ENCODE assay signal across 12 cellular contexts in genomic region chr2:162839419-162839818, GRCh38. TPM values are rescaled to one million over a fixed set of nuclear protein-coding genes. Genes with fewer than 3 reads are reported as not detected.
A peak's percentile ranks its signal among the peaks of the same experiment; 100 is the strongest.
DNase-seq lines count a peak whose midpoint lies in the region; ATAC-seq and TF ChIP-seq lines count a peak whose summit lies in the region.
"Had no signal": no experiment of that assay in that cellular context is flagged by ENCODE, and none has a peak within 500 bp of the region (broad histone marks: within the 10 kb centered on the region; RNA-seq: fewer than 3 reads in every experiment).

No MANE protein-coding gene starts in this region.

- peaks cover 2% of the 10 kb centered on the region for H3K9me3 Mint-ChIP-seq in activated naive CD8-positive, alpha-beta T cell treated with anti-CD3 and anti-CD28 coated beads for 36 hours

- H3K4me1 Mint-ChIP-seq in activated naive CD8-positive, alpha-beta T cell treated with anti-CD3 and anti-CD28 coated beads for 36 hours, result peaks cover 1% of the 10 kb centered on the region

- POLR2A ChIA-PET in HEK293 (lab: Yijun Ruan, JAX), result no interaction called here

- H3K27ac ChIP-seq in HEK293 (ENCODE audit: extremely low read depth, low read depth, low read length) (no peak overlapping the region), ectodermal cell (ENCODE audit: insufficient read depth, low read depth, low read length, poor library complexity, severe bottlenecking) (no peak overlapping the region), psoas muscle (no peak overlapping the region)
- H3K27ac ChIP-seq: epithelial cell of prostate had no signal

- CTCF ChIA-PET in HEK293 (lab: Yijun Ruan, JAX), result interaction anchor here (0.6 kb wide), 1 partner anchor 294 kb away, joined by 3 read pairs; no protein-coding TSS in a partner anchor

- no peak overlapping the region for H3K4me3 Mint-ChIP-seq in activated naive CD8-positive, alpha-beta T cell treated with anti-CD3 and anti-CD28 coated beads for 36 hours

- intact Hi-C loops in psoas muscle (cut with DNase I), result no loop called here

- 4 to 6% methylated on average over 19 of the region's 19 CpGs for WGBS in ectodermal cell, 2 experiments
- 1 to 3% (median 2%) methylated on average over 19 of the region's 19 CpGs for WGBS in psoas muscle, 3 donors

- H3K36me3 ChIP-seq in HEK293 (ENCODE audit: control insufficient read depth in 2 of 2, insufficient read depth in 1 of 2, low read length in 2 of 2) (no peaks in the 10 kb centered on the region), ectodermal cell (ENCODE audit: control insufficient read depth, insufficient read depth, low read length) (no peaks in the 10 kb centered on the region), psoas muscle (ENCODE audit: insufficient read depth in 1 of 2, low read depth in 1 of 2) (no peaks in the 10 kb centered on the region)

- peaks cover 47% of the 10 kb centered on the region for H3K27me3 ChIP-seq in ectodermal cell (ENCODE audit: control insufficient read depth, insufficient read depth, low read length, poor library complexity, severe bottlenecking)
- H3K27me3 ChIP-seq in psoas muscle (ENCODE audit: insufficient read depth in 3 of 3, low read length in 2 of 3), result peaks cover 0 to 27% (median 2%) of the 10 kb centered on the region in 3 donors

- ATAC-seq in psoas muscle (no peak), GM18868 (IDR thresholded peaks at IDR 0.05; ENCODE audit: unreplicated experiment) (no peak)

- H3K9me3 ChIP-seq in HEK293 (ENCODE audit: control insufficient read depth, insufficient read depth, low read depth, low read length) (no peaks in the 10 kb centered on the region), ectodermal cell (ENCODE audit: control insufficient read depth, low read length) (peaks cover 2% of the 10 kb centered on the region), psoas muscle (no peaks in the 10 kb centered on the region)

- H3K36me3 Mint-ChIP-seq in activated naive CD8-positive, alpha-beta T cell treated with anti-CD3 and anti-CD28 coated beads for 36 hours, result no peaks in the 10 kb centered on the region

- H3K4me3 ChIP-seq in HEK293 (ENCODE audit: low read depth, low read length) (no peak overlapping the region), ectodermal cell (ENCODE audit: insufficient read depth, low read depth, low read length) (peak overlapping the region; percentile 51), psoas muscle (peak overlapping the region; percentile 30)

- TF ChIP-seq CTCF in HEK293 (tag by site-specific recombination; IDR thresholded peaks at IDR 0.05), result no peak
- no peak for TF ChIP-seq CTCF in psoas muscle (IDR thresholded peaks at IDR 0.05)

- peak; percentile 33 for DNase-seq in NCI-H446 treated with DMSO at 0.1 percent for 48 hours (lab: John Stamatoyannopoulos, UW)
- no peak for DNase-seq in psoas muscle
- DNase-seq in AML-193 (lab: John Stamatoyannopoulos, UW), result no peak
- no peak for DNase-seq in activated naive CD8-positive, alpha-beta T cell treated with anti-CD3 and anti-CD28 coated beads for 36 hours
- DNase-seq in activated effector memory CD4-positive, alpha-beta T cell treated with Interleukin-2 at 50 U/mL for 16 hours, result no peak
- DNase-seq: NCI-H226, T1000 had no signal

- peaks cover 33% of the 10 kb centered on the region for H3K27me3 Mint-ChIP-seq in activated naive CD8-positive, alpha-beta T cell treated with anti-CD3 and anti-CD28 coated beads for 36 hours

- H3K27ac Mint-ChIP-seq in activated naive CD8-positive, alpha-beta T cell treated with anti-CD3 and anti-CD28 coated beads for 36 hours, result no peak overlapping the region

- no peaks in the 10 kb centered on the region for H3K4me1 ChIP-seq in HEK293 (ENCODE audit: control insufficient read depth, insufficient read depth, low read length)
- H3K4me1 ChIP-seq in ectodermal cell (ENCODE audit: control insufficient read depth, insufficient read depth, low read length), result peaks cover 12% of the 10 kb centered on the region
- H3K4me1 ChIP-seq in psoas muscle, result no peaks in the 10 kb centered on the region

TF ChIP-seq in HEK293, 187 proteins besides CTCF, POLR2A, EP300 and RAD21:
- TF ChIP-seq ZNF776 (tag by site-specific recombination; IDR thresholded peaks at IDR 0.05; ENCODE audit: borderline replicate concordance) (no peak), ZNF335 (tag by site-specific recombination; conservative IDR thresholded peaks at IDR 0.05) (peak; percentile 56; the same call in 1 of the 2 replicates), ZBTB48 (tag by site-specific recombination; IDR thresholded peaks at IDR 0.05) (no peak)
TF ChIP-seq in HEK293: peak in this region for 1.

RNA-seq across cellular contexts. Expression of gene KCNH7, which starts 0.9 kb away (rescaled TPM):
- 0.50 TPM for polyA plus RNA-seq in ectodermal cell (2013, experiment 1 of 4)
- 0.16 TPM for polyA plus RNA-seq in ectodermal cell (2013, experiment 2 of 4)
- 0.16 TPM for polyA plus RNA-seq in ectodermal cell (2013, experiment 3 of 4)
- polyA plus RNA-seq in ectodermal cell (2013, experiment 4 of 4), result 0.28 TPM
- total RNA-seq in psoas muscle, result not detected
- not detected for polyA plus RNA-seq in psoas muscle
- total RNA-seq in activated naive CD8-positive, alpha-beta T cell treated with anti-CD3 and anti-CD28 coated beads for 36 hours, result not detected
- total RNA-seq: lower leg skin had no signal
